7 cellular contexts compared by ENCODE assay signal in the genomic region with DNA sequence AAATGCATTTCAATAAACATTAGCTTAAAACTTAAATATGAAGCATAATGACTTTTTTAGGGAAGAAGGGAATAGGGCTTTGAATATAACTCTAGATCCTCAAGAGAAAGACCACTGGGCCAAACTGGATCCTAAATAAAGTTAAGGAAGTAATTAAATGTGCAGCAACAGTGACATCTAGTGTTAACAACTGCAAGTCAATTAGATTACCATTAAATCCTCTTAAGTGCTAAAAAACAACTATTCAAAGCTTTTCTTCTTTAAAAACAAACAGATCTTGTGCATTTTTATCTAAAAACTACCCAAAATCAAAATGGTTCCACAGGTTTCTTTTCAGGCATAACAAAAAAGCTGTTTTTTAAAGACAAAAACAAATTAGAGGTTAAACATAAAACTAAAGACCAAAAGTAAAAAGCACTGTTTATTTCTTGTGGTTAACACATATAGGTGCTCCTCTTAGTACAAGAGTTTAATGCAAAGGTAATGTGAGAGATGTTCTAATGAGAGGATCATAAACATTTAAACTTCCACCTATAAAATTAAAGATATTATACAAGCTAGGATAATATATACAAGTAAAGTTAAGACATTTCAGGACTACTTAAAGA.
DNase-seq lines count a peak whose midpoint lies in the region; ATAC-seq, FAIRE-seq and TF ChIP-seq lines count a peak whose summit lies in the region.

No MANE protein-coding gene starts in this region.

- H3K27me3 ChIP-seq in gastroesophageal sphincter, result no peaks in the 10 kb centered on the region
- no peaks in the 10 kb centered on the region for H3K27me3 ChIP-seq in trophoblast cell (ENCODE audit: insufficient read depth, low read length)

- no peak overlapping the region for H2BK120ac ChIP-seq in trophoblast cell (ENCODE audit: insufficient read depth, low read length, poor library complexity)

- H4K8ac ChIP-seq in trophoblast cell (ENCODE audit: low read depth, low read length), result no peak overlapping the region

- no peak overlapping the region for H3K4ac ChIP-seq in trophoblast cell (ENCODE audit: low read depth, low read length)

- no peak for TF ChIP-seq POLR2A in GM12892 (IDR thresholded peaks at IDR 0.05; ENCODE audit: low read depth, low read length)
- no peak for TF ChIP-seq POLR2A in gastroesophageal sphincter (IDR thresholded peaks at IDR 0.05)

- no peaks in the 10 kb centered on the region for H3K79me1 ChIP-seq in trophoblast cell (ENCODE audit: low read length)

- ATAC-seq in T-helper 17 cell (peak; percentile 46), gastroesophageal sphincter (peak; percentile 35), GM21528 (IDR thresholded peaks at IDR 0.05; ENCODE audit: low FRiP score, unreplicated experiment) (no peak)
- ATAC-seq in activated T-cell treated with anti-CD3 and anti-CD28 coated beads, Interleukin-2, amount 50 U/mL, for 72 hours (replicated peaks in 1 of 2), result no peak

- H3K9me3 ChIP-seq in T-helper 17 cell (ENCODE audit: control insufficient read depth, low read length, poor library complexity, severe bottlenecking), result no peaks in the 10 kb centered on the region
- H3K9me3 ChIP-seq in gastroesophageal sphincter, result no peaks in the 10 kb centered on the region
- no peaks in the 10 kb centered on the region for H3K9me3 ChIP-seq in trophoblast cell (ENCODE audit: insufficient read depth, low read depth, low read length)

- H3K4me3 Mint-ChIP-seq in T-helper 17 cell, result no peak overlapping the region
- H3K4me3 Mint-ChIP-seq in activated T-cell treated with anti-CD3 and anti-CD28 coated beads, Interleukin-2, amount 50 U/mL, for 72 hours, result no peak overlapping the region

- no peak overlapping the region for H4K91ac ChIP-seq in trophoblast cell (ENCODE audit: low read depth, low read length)

- no peak overlapping the region for H3K9ac ChIP-seq in trophoblast cell (ENCODE audit: low read length)

- no peak overlapping the region for H2AK5ac ChIP-seq in trophoblast cell (ENCODE audit: low read length)

- H3K4me3 ChIP-seq in gastroesophageal sphincter (no peak overlapping the region), trophoblast cell (ENCODE audit: low read depth, low read length) (no peak overlapping the region)

- peaks cover 8% of the 10 kb centered on the region for H3K4me1 Mint-ChIP-seq in T-helper 17 cell
- H3K4me1 Mint-ChIP-seq in activated T-cell treated with anti-CD3 and anti-CD28 coated beads, Interleukin-2, amount 50 U/mL, for 72 hours (ENCODE audit: low read depth), result no peaks in the 10 kb centered on the region

- no peak overlapping the region for H3K27ac Mint-ChIP-seq in T-helper 17 cell
- no peak overlapping the region for H3K27ac Mint-ChIP-seq in activated T-cell treated with anti-CD3 and anti-CD28 coated beads, Interleukin-2, amount 50 U/mL, for 72 hours

- H3K27ac ChIP-seq in gastroesophageal sphincter (peak overlapping the region; percentile 7 to 72 (median 52)), trophoblast cell (ENCODE audit: low read depth, low read length) (no peak overlapping the region)

- H3K36me3 ChIP-seq in gastroesophageal sphincter (no peaks in the 10 kb centered on the region), trophoblast cell (ENCODE audit: control insufficient read depth in 1 of 2, insufficient read depth in 2 of 2, low read length in 2 of 2) (no peaks in the 10 kb centered on the region)

- no peak overlapping the region for H3K14ac ChIP-seq in trophoblast cell (ENCODE audit: low read length)

- H3K4me1 ChIP-seq in gastroesophageal sphincter (peaks cover 7 to 39% (median 13%) of the 10 kb centered on the region in 3 donors), trophoblast cell (ENCODE audit: control insufficient read depth in 1 of 2, insufficient read depth in 2 of 2, low read length in 2 of 2) (no peaks in the 10 kb centered on the region)

- TF ChIP-seq EP300 in gastroesophageal sphincter (IDR thresholded peaks at IDR 0.05), result no peak

- H3K36me3 Mint-ChIP-seq in T-helper 17 cell (ENCODE audit: low read depth), result peaks cover 8% of the 10 kb centered on the region
- H3K36me3 Mint-ChIP-seq in activated T-cell treated with anti-CD3 and anti-CD28 coated beads, Interleukin-2, amount 50 U/mL, for 72 hours (ENCODE audit: insufficient read depth in 2 of 2), result peaks cover 0 to 5% of the 10 kb centered on the region in 2 donors

- H3K27me3 Mint-ChIP-seq in T-helper 17 cell, result no peaks in the 10 kb centered on the region
- no peaks in the 10 kb centered on the region for H3K27me3 Mint-ChIP-seq in activated T-cell treated with anti-CD3 and anti-CD28 coated beads, Interleukin-2, amount 50 U/mL, for 72 hours (ENCODE audit: low read depth)

- DNase-seq in GM12892 (ENCODE audit: insufficient read length) (no peak), NCI-H2081 treated with DMSO at 0.1 percent for 48 hours (lab: John Stamatoyannopoulos, UW) (peak; percentile 24), T-helper 17 cell (no peak), trophoblast cell (peak; percentile 37 to 88)
- no peak for DNase-seq in activated T-cell treated with anti-CD3 and anti-CD28 coated beads, Interleukin-2, amount 50 U/mL, for 72 hours

- H2AFZ ChIP-seq in trophoblast cell (ENCODE audit: insufficient read depth, low read length, poor library complexity), result no peak overlapping the region

- H2BK12ac ChIP-seq in trophoblast cell (ENCODE audit: low read length), result no peak overlapping the region

- H3K23ac ChIP-seq in trophoblast cell (ENCODE audit: low read length), result no peak overlapping the region

- TF ChIP-seq CTCF in gastroesophageal sphincter (IDR thresholded peaks at IDR 0.05), result peak; percentile 49 to 80 (median 72)

- no peak overlapping the region for H3K4me2 ChIP-seq in trophoblast cell (ENCODE audit: low read length)

- no peak overlapping the region for H3K18ac ChIP-seq in trophoblast cell (ENCODE audit: low read length)

- no peaks in the 10 kb centered on the region for H3K79me2 ChIP-seq in trophoblast cell (ENCODE audit: control insufficient read depth, insufficient read depth, low read length, poor library complexity)

- H2BK5ac ChIP-seq in trophoblast cell (ENCODE audit: low read depth, low read length, poor library complexity), result no peak overlapping the region

- no peaks in the 10 kb centered on the region for H3K9me3 Mint-ChIP-seq in activated T-cell treated with anti-CD3 and anti-CD28 coated beads, Interleukin-2, amount 50 U/mL, for 72 hours

- FAIRE-seq in GM12892 (lab: Jason Lieb, UNC), result peak; percentile 54

- H4K12ac ChIP-seq in trophoblast cell (ENCODE audit: low read depth, low read length), result no peak overlapping the region

Comparison
In these comparisons a context has a peak if more than half of its experiments do, and no peak if none do; other contexts are left out.
1. DNase-seq: peak in NCI-H2081 treated with DMSO at 0.1 percent for 48 hours (single experiment) and trophoblast cell (2 of 2); none in GM12892 (single experiment), T-helper 17 cell (0 of 3) and activated T-cell treated with anti-CD3 and anti-CD28 coated beads, Interleukin-2, amount 50 U/mL, for 72 hours (0 of 2).
2. ATAC-seq: peak in T-helper 17 cell (single experiment) and gastroesophageal sphincter (single experiment); none in GM21528 (single experiment) and activated T-cell treated with anti-CD3 and anti-CD28 coated beads, Interleukin-2, amount 50 U/mL, for 72 hours (0 of 2).